24 cellular contexts compared by ENCODE assay signal in genomic region chr11:102552020-102552419, GRCh38. TPM values are rescaled to one million over a fixed set of nuclear protein-coding genes. Genes with fewer than 3 reads are reported as not detected.
DNase-seq lines count a peak whose midpoint lies in the region; ATAC-seq and TF ChIP-seq lines count a peak whose summit lies in the region.
"Had no signal": no experiment of that assay in that cellular context is flagged by ENCODE, and none has a peak within 500 bp of the region (broad histone marks: within the 10 kb centered on the region; RNA-seq: fewer than 3 reads in every experiment).

No MANE protein-coding gene starts in this region.

- H3K4me1 ChIP-seq in ACC112 (ENCODE audit: control insufficient read depth, insufficient read depth, low read length, unreplicated experiment) (peaks cover 7% of the 10 kb centered on the region), Loucy (ENCODE audit: insufficient read depth, low read length, poor library complexity, severe bottlenecking) (peaks cover 22% of the 10 kb centered on the region), mammary epithelial cell (ENCODE audit: insufficient read depth, low read length) (peaks cover 29% of the 10 kb centered on the region)
- H3K4me1 ChIP-seq: ascending aorta, SJCRH30 had no signal

- no peaks in the 10 kb centered on the region for H3F3A ChIP-seq in Loucy (ENCODE audit: low read depth)

- H3K4me2 ChIP-seq in Loucy (ENCODE audit: low read depth, low read length, poor library complexity, severe bottlenecking) (no peak overlapping the region), mammary epithelial cell (ENCODE audit: insufficient read depth, low read depth, low read length) (peak overlapping the region; percentile 58)

- H3K27me3 ChIP-seq in ACC112 (ENCODE audit: insufficient read depth, low read length) (no peaks in the 10 kb centered on the region), Loucy (ENCODE audit: insufficient read depth, low read length, poor library complexity, severe bottlenecking) (no peaks in the 10 kb centered on the region), mammary epithelial cell (ENCODE audit: insufficient read depth, low read length) (no peaks in the 10 kb centered on the region)
- H3K27me3 ChIP-seq: ascending aorta, MG63, SJCRH30, thyroid gland had no signal

- intact Hi-C loops in mammary epithelial cell (cut with micrococcal nuclease), result no loop called here

- dilution Hi-C loops in mammary epithelial cell (cut with HindIII; ENCODE audit: low sequenced_read_pairs), result no loop called here

- H2AFZ ChIP-seq in ACC112 (ENCODE audit: low read length, unreplicated experiment) (peak overlapping the region; percentile 59), Loucy (ENCODE audit: low read length) (peak overlapping the region; percentile 69), mammary epithelial cell (ENCODE audit: low read depth, low read length) (peak overlapping the region; percentile 81)

- WGBS in mammary epithelial cell (ENCODE audit: low coverage, missing lambda C conversion rate), result 61% methylated on average over 2 of the region's 2 CpGs

- DNase-seq in mammary epithelial cell (no peak), naive B cell (no peak), GM13977 (ENCODE audit: low spot score) (no peak)
- DNase-seq in stimulated activated CD4-positive, alpha-beta T cell treated with anti-CD3 and anti-CD28 coated beads, Interleukin-2, amount 100 ng/mL, for 24 hours, result no peak
- DNase-seq in effector memory CD8-positive, alpha-beta T cell, result no peak
- DNase-seq: activated CD4-positive, alpha-beta T cell treated with anti-CD3 and anti-CD28 coated beads for 48 hours; activated naive CD4-positive, alpha-beta T cell; CD4-positive, CD25-positive, alpha-beta regulatory T cell; DND-41; foreskin fibroblast; left ventricle myocardium superior; MG63; natural killer cell; NCI-H1694; posterior cingulate gyrus; SJCRH30; stimulated activated CD4-positive, alpha-beta T cell treated with anti-CD3 and anti-CD28 coated beads, Interleukin-4, amount 100 ng/mL, for 4 hours; stimulated activated CD8-positive, alpha-beta memory T cell treated with anti-CD3 and anti-CD28 coated beads, Interleukin-4, amount 100 ng/mL, for 48 hours had no signal

- TF ChIP-seq CTCF in Loucy (conservative IDR thresholded peaks at IDR 0.05; ENCODE audit: low read length) (no peak), mammary epithelial cell (conservative IDR thresholded peaks at IDR 0.05 in 1 of 2, IDR thresholded peaks at IDR 0.05 in 1 of 2; ENCODE audit: extremely low read depth in 1 of 2, insufficient read depth in 1 of 2, low read depth in 1 of 2, low read length in 2 of 2) (no peak), GM13977 (IDR thresholded peaks at IDR 0.05; ENCODE audit: extremely low read depth, insufficient read depth, missing control alignments) (no peak)

- H3K27ac Mint-ChIP-seq in naive B cell, result peak overlapping the region in 4 of 6 donors; percentile 3 to 36 (median 30)
- H3K27ac Mint-ChIP-seq in effector memory CD8-positive, alpha-beta T cell, result no peak overlapping the region
- H3K27ac Mint-ChIP-seq: CD4-positive, CD25-positive, alpha-beta regulatory T cell; natural killer cell had no signal

- H3K36me3 ChIP-seq in ACC112 (ENCODE audit: insufficient read depth, low read length) (no peaks in the 10 kb centered on the region), Loucy (ENCODE audit: insufficient read depth, low read length) (no peaks in the 10 kb centered on the region), mammary epithelial cell (ENCODE audit: insufficient read depth, low read length) (no peaks in the 10 kb centered on the region)
- H3K36me3 ChIP-seq: ascending aorta, MG63, SJCRH30, thyroid gland had no signal

- H3K36me3 Mint-ChIP-seq in naive B cell, result no peaks in the 10 kb centered on the region
- H3K36me3 Mint-ChIP-seq in effector memory CD8-positive, alpha-beta T cell (ENCODE audit: insufficient read depth), result no peaks in the 10 kb centered on the region
- H3K36me3 Mint-ChIP-seq: CD4-positive, CD25-positive, alpha-beta regulatory T cell; natural killer cell had no signal

- no peak overlapping the region for H3K9ac ChIP-seq in Loucy (ENCODE audit: low read depth, low read length, poor library complexity, severe bottlenecking)
- no peak overlapping the region for H3K9ac ChIP-seq in mammary epithelial cell (ENCODE audit: insufficient read depth, low read length)

- no TSS peak for BruUV-seq in mammary epithelial cell (replicated peaks; lab: Mats Ljungman, UMichigan)

- H3K4me3 ChIP-seq in ACC112 (ENCODE audit: low read depth, low read length), result no peak overlapping the region
- no peak overlapping the region for H3K4me3 ChIP-seq in Loucy (ENCODE audit: low read length, poor library complexity, severe bottlenecking)
- H3K4me3 ChIP-seq in mammary epithelial cell (replicated peaks in 1 of 3; ENCODE audit: insufficient read depth in 1 of 3, low read depth in 2 of 3, low read length in 3 of 3), result no peak overlapping the region
- H3K4me3 ChIP-seq: ascending aorta, MG63, SJCRH30, thyroid gland had no signal

- no peaks in the 10 kb centered on the region for H3K27me3 Mint-ChIP-seq in naive B cell
- peaks cover 0 to 9% of the 10 kb centered on the region in 2 donors for H3K27me3 Mint-ChIP-seq in effector memory CD8-positive, alpha-beta T cell

- CTCF ChIA-PET in mammary epithelial cell (lab: Charles Lee; ENCODE audit: low non-redundant PET), result no interaction called here

- H3K27ac ChIP-seq in ACC112 (ENCODE audit: low read depth, low read length) (no peak overlapping the region), mammary epithelial cell (ENCODE audit: insufficient read depth, low read depth, low read length) (no peak overlapping the region)
- H3K27ac ChIP-seq: ascending aorta, SJCRH30 had no signal

- no peak overlapping the region for H3K4me3 Mint-ChIP-seq in naive B cell
- H3K4me3 Mint-ChIP-seq in effector memory CD8-positive, alpha-beta T cell, result no peak overlapping the region
- H3K4me3 Mint-ChIP-seq: CD4-positive, CD25-positive, alpha-beta regulatory T cell; natural killer cell had no signal

- H3K4me1 Mint-ChIP-seq in naive B cell, result peaks cover 16 to 26% (median 25%) of the 10 kb centered on the region in 3 donors
- peaks cover 0 to 3% of the 10 kb centered on the region in 2 donors for H3K4me1 Mint-ChIP-seq in effector memory CD8-positive, alpha-beta T cell (ENCODE audit: low read depth in 2 of 2)
- H3K4me1 Mint-ChIP-seq: CD4-positive, CD25-positive, alpha-beta regulatory T cell had no signal

- ATAC-seq in naive B cell (ENCODE audit: low read depth in 2 of 2), result no peak
- no peak for ATAC-seq in HG03439 (IDR thresholded peaks at IDR 0.05; ENCODE audit: unreplicated experiment)
- no peak for ATAC-seq in effector memory CD8-positive, alpha-beta T cell (replicated peaks)
- ATAC-seq: left ventricle myocardium superior, natural killer cell had no signal

- H3K79me2 ChIP-seq in ACC112 (ENCODE audit: control insufficient read depth, insufficient read depth, low read length, unreplicated experiment) (no peaks in the 10 kb centered on the region), Loucy (ENCODE audit: insufficient read depth, low read length) (no peaks in the 10 kb centered on the region), mammary epithelial cell (ENCODE audit: insufficient read depth, low read length) (no peaks in the 10 kb centered on the region)

- no peaks in the 10 kb centered on the region for H3K9me3 Mint-ChIP-seq in naive B cell
- no peaks in the 10 kb centered on the region for H3K9me3 Mint-ChIP-seq in effector memory CD8-positive, alpha-beta T cell
- H3K9me3 Mint-ChIP-seq: natural killer cell had no signal

- H3K9me3 ChIP-seq in Loucy (ENCODE audit: insufficient read depth, low read depth, low read length), result no peaks in the 10 kb centered on the region
- no peaks in the 10 kb centered on the region for H3K9me3 ChIP-seq in mammary epithelial cell (replicated peaks; ENCODE audit: insufficient read depth, low read length)
- H3K9me3 ChIP-seq: ascending aorta, MG63, SJCRH30, thyroid gland had no signal

- no peaks in the 10 kb centered on the region for H4K20me1 ChIP-seq in Loucy (ENCODE audit: insufficient read depth, low read length, poor library complexity, severe bottlenecking)
- no peaks in the 10 kb centered on the region for H4K20me1 ChIP-seq in mammary epithelial cell (ENCODE audit: insufficient read depth, low read length)

- in situ Hi-C loops in mammary epithelial cell (cut with MboI; ENCODE audit: low sequenced_read_pairs in 2 of 2) (no loop called here), GM13977 (cut with MboI; ENCODE audit: low pct_unique_long_range_greater_than_20kb, low sequenced_read_pairs, unreplicated experiment) (no loop called here)

- H3K9me2 ChIP-seq in Loucy (replicated peaks; ENCODE audit: low read depth, low read length), result no peaks in the 10 kb centered on the region

RNA-seq across cellular contexts. Expression of gene MMP7, which starts 21.5 kb away (rescaled TPM):
- total RNA-seq in mammary epithelial cell, result 10 to 100 TPM in 1 of 2 donors, not detected in 1; 13.8 TPM
- 3.6 TPM for polyA plus RNA-seq in mammary epithelial cell
- not detected for polyA minus RNA-seq in mammary epithelial cell
- polyA plus RNA-seq in naive B cell (ENCODE audit: low read depth in 6 of 6), result under 1 TPM in 2 of 6 donors, not detected in 4; 0.32 to 0.36 TPM
- total RNA-seq: ascending aorta; CD4-positive, CD25-positive, alpha-beta regulatory T cell; left ventricle myocardium superior; natural killer cell; SJCRH30; skeletal muscle tissue had no signal

Comparison
In these comparisons a context has a peak if more than half of its experiments do, and no peak if none do; other contexts are left out.
1. H3K27ac Mint-ChIP-seq: peak in naive B cell (4 of 6); none in effector memory CD8-positive, alpha-beta T cell (0 of 2).
2. Peak in every context shown above with its lines, with median percentiles within 50 percentile points of each other: H2AFZ ChIP-seq.